Comparison of ENCODE assay signal across 1 cellular context in the genomic region with DNA sequence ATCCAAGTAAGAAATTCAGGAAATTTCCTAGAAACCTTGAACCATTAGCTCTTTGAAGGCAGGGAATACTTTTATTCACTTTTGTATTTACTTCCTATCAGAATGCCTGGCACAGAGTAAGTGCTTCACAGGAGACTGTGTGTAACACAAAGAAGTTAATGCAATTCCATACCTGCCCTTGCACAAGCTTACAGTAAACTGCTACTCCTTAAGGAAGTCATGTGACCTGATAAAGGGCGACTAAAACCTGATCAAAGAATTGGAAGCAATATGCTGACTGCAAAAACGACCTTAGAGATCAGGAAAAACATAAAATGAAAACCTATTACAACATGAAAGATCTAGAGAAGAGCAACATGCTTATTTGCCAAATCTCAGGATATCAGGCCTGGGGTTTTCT.
TF ChIP-seq lines count a peak whose summit lies in the region.

No MANE protein-coding gene starts in this region.

TF ChIP-seq in GM23338, 12 proteins besides CTCF, POLR2A, EP300 and RAD21 (continued from another document):
- TF ChIP-seq ZNF114 (CRISPR knock-in tag; IDR thresholded peaks at IDR 0.05) = no peak
